In genomic region chr9:119811030-119811429, GRCh38 we compare ENCODE assay signal across 13 cellular contexts.
DNase-seq lines count a peak whose midpoint lies in the region; ATAC-seq and TF ChIP-seq lines count a peak whose summit lies in the region.
"Had no signal": no experiment of that assay in that cellular context is flagged by ENCODE, and none has a peak within 500 bp of the region (broad histone marks: within the 10 kb centered on the region; RNA-seq: fewer than 3 reads in every experiment).

No MANE protein-coding gene starts in this region.

- WGBS in suprapubic skin = 62% methylated on average over 8 of the region's 8 CpGs

- H3K4me3 ChIP-seq in fibroblast of the aortic adventitia (ENCODE audit: low read depth, low read length) (no peak overlapping the region), suprapubic skin (no peak overlapping the region)
- H3K4me3 ChIP-seq: coronary artery, tibial nerve had no signal

- TF ChIP-seq CTCF in fibroblast of the aortic adventitia (IDR thresholded peaks at IDR 0.05; ENCODE audit: insufficient read depth, low read length) = no peak
- TF ChIP-seq CTCF in suprapubic skin (IDR thresholded peaks at IDR 0.05) = no peak

- H3K4me1 ChIP-seq in suprapubic skin = no peaks in the 10 kb centered on the region
- H3K4me1 ChIP-seq: tibial nerve had no signal

- TF ChIP-seq POLR2A in suprapubic skin (IDR thresholded peaks at IDR 0.05) = no peak

- peak; percentile 58 for ATAC-seq in GM18502 (IDR thresholded peaks at IDR 0.05; ENCODE audit: poor library complexity, unreplicated experiment)
- ATAC-seq in HG02938 (IDR thresholded peaks at IDR 0.05; ENCODE audit: unreplicated experiment) = no peak
- ATAC-seq: activated naive CD4-positive, alpha-beta T cell treated with anti-CD3 and anti-CD28 coated beads, Interleukin-2, amount 50 U/mL, for 72 hours had no signal

- no peaks in the 10 kb centered on the region for H3K36me3 ChIP-seq in suprapubic skin
- H3K36me3 ChIP-seq: tibial nerve had no signal

- peak overlapping the region; percentile 45 for H3K27ac ChIP-seq in suprapubic skin
- H3K27ac ChIP-seq: tibial nerve had no signal

- peak; percentile 83 for DNase-seq in RKO (ENCODE audit: low spot score)
- DNase-seq in fibroblast of the aortic adventitia (ENCODE audit: low read depth) = peak; percentile 50
- no peak for DNase-seq in suprapubic skin (ENCODE audit: low spot score in 2 of 2)
- DNase-seq in activated CD8-positive, alpha-beta memory T cell treated with anti-CD3 and anti-CD28 coated beads, Interleukin-2, amount 50 U/mL, for 4 hours = no peak
- no peak for DNase-seq in NCI-H748 treated with DMSO at 0.1 percent for 48 hours (lab: John Stamatoyannopoulos, UW)
- DNase-seq: NCI-H1105 treated with DMSO at 0.1 percent for 48 hours, NCI-H510A treated with DMSO at 0.1 percent for 48 hours, SHP77 treated with DMSO at 0.1 percent for 48 hours had no signal

- no peaks in the 10 kb centered on the region for H3K9me3 ChIP-seq in suprapubic skin
- H3K9me3 ChIP-seq: tibial nerve had no signal

- TF ChIP-seq EP300 in suprapubic skin (IDR thresholded peaks at IDR 0.05) = no peak

- no peaks in the 10 kb centered on the region for H3K27me3 ChIP-seq in suprapubic skin
- H3K27me3 ChIP-seq: tibial nerve had no signal

Comparison
In these comparisons a context has a peak if more than half of its experiments do, and no peak if none do; other contexts are left out.
1. DNase-seq: peak in RKO (single experiment) and fibroblast of the aortic adventitia (single experiment); none in suprapubic skin (0 of 2), activated CD8-positive, alpha-beta memory T cell treated with anti-CD3 and anti-CD28 coated beads, Interleukin-2, amount 50 U/mL, for 4 hours (single experiment) and NCI-H748 treated with DMSO at 0.1 percent for 48 hours (single experiment).